Comparison of ENCODE assay signal across 8 cellular contexts in the genomic region with DNA sequence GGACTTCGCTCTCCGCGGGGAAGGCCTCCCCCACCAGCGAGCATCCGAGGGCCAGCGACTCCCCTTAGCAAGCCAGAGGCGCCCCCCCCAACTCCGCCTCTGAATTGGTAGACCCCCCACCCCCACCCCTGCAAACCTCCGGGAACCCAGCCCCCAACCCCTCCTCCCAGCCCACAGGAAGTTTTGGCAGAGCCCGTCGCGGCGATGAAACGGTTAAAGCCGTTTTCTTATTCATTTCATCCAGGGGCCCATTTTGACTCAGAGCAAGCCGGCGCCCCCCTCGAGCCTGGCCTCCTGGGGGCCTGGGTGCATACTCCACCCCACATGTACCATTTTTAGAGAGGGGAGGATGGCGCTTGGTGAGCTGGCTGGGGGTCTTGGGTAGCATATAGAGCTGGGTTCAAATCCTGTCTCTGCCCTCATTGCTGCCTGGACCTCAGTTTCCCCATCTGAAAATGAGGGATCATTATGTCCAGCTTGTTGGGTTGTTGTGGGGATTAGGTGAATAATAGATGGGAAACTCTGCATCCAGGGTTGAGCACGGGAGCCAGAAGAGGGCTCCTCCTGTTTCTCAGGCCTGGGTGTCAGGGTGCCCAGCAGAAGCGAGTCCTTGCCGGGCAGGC. TPM values are rescaled to one million over a fixed set of nuclear protein-coding genes. Genes with fewer than 3 reads are reported as not detected.
DNase-seq lines count a peak whose midpoint lies in the region; ATAC-seq lines count a peak whose summit lies in the region.

No MANE protein-coding gene starts in this region.

- no peaks in the 10 kb centered on the region for H3K27me3 Mint-ChIP-seq in activated CD4-positive, alpha-beta T cell treated with anti-CD3 and anti-CD28 coated beads for 36 hours
- no peaks in the 10 kb centered on the region for H3K27me3 Mint-ChIP-seq in activated naive CD4-positive, alpha-beta T cell treated with anti-CD3 and anti-CD28 coated beads for 36 hours (ENCODE audit: low read depth)

- H3K27me3 ChIP-seq in iPS-20b (ENCODE audit: insufficient read depth, low read length) = no peaks in the 10 kb centered on the region

- H3K4me3 Mint-ChIP-seq in activated CD4-positive, alpha-beta T cell treated with anti-CD3 and anti-CD28 coated beads for 36 hours = peak overlapping the region; percentile 74
- H3K4me3 Mint-ChIP-seq in activated naive CD4-positive, alpha-beta T cell treated with anti-CD3 and anti-CD28 coated beads for 36 hours = peak overlapping the region; percentile 48

- no peaks in the 10 kb centered on the region for H3K36me3 Mint-ChIP-seq in activated CD4-positive, alpha-beta T cell treated with anti-CD3 and anti-CD28 coated beads for 36 hours (ENCODE audit: low read depth)
- H3K36me3 Mint-ChIP-seq in activated naive CD4-positive, alpha-beta T cell treated with anti-CD3 and anti-CD28 coated beads for 36 hours (ENCODE audit: low read depth) = no peaks in the 10 kb centered on the region

- H3K4me1 ChIP-seq in iPS-20b (ENCODE audit: insufficient read depth, low read length) = peaks cover 19% of the 10 kb centered on the region; the same call in 1 of the 2 replicates

- H3K9me3 Mint-ChIP-seq in activated CD4-positive, alpha-beta T cell treated with anti-CD3 and anti-CD28 coated beads for 36 hours (ENCODE audit: low read depth) = no peaks in the 10 kb centered on the region
- H3K9me3 Mint-ChIP-seq in activated naive CD4-positive, alpha-beta T cell treated with anti-CD3 and anti-CD28 coated beads for 36 hours = no peaks in the 10 kb centered on the region

- POLR2A ChIA-PET in activated CD4-positive, alpha-beta T cell treated with anti-CD3 and anti-CD28 coated beads for 36 hours (lab: Charles Lee) = interaction anchor here (0.6 to 2.9 kb wide), 2 partner anchors 9 to 380 kb away, joined by 3 to 53 read pairs; a partner anchor contains a TSS

- DNase-seq in activated CD4-positive, alpha-beta T cell treated with anti-CD3 and anti-CD28 coated beads for 36 hours = peak; percentile 92
- DNase-seq in activated CD4-positive, alpha-beta T cell treated with anti-CD3 and anti-CD28 coated beads, Interleukin-2, amount 50 U/mL, for 4 hours = no peak
- peak; percentile 90 for DNase-seq in activated naive CD4-positive, alpha-beta T cell treated with anti-CD3 and anti-CD28 coated beads for 36 hours
- peak; percentile 47 for DNase-seq in stimulated activated CD8-positive, alpha-beta memory T cell treated with anti-CD3 and anti-CD28 coated beads, Interleukin-4, amount 100 ng/mL, for 24 hours (ENCODE audit: low read depth)
- no peak for DNase-seq in DMS153 (lab: John Stamatoyannopoulos, UW)
- no peak for DNase-seq in G401 (ENCODE audit: low spot score)
- no peak for DNase-seq in KG1 (lab: John Stamatoyannopoulos, UW)

- in situ Hi-C loops in G401 (cut with HindIII; ENCODE audit: low sequenced_read_pairs) = no loop called here

- no peak overlapping the region for H3K27ac Mint-ChIP-seq in activated CD4-positive, alpha-beta T cell treated with anti-CD3 and anti-CD28 coated beads for 36 hours
- peak overlapping the region; percentile 77 for H3K27ac Mint-ChIP-seq in activated naive CD4-positive, alpha-beta T cell treated with anti-CD3 and anti-CD28 coated beads for 36 hours

- peak overlapping the region; percentile 70; the same call in 1 of the 2 replicates for H3K4me3 ChIP-seq in iPS-20b (ENCODE audit: low read length)

- CTCF ChIA-PET in activated CD4-positive, alpha-beta T cell treated with anti-CD3 and anti-CD28 coated beads for 36 hours (lab: Charles Lee) = interaction anchor here (0.6 to 12.0 kb wide), 3 partner anchors 12 to 26 kb away, joined by 3 to 285 read pairs (median 5); a partner anchor contains a TSS
- CTCF ChIA-PET in activated naive CD4-positive, alpha-beta T cell treated with anti-CD3 and anti-CD28 coated beads for 36 hours (lab: Charles Lee) = interaction anchor here (1.4 to 3.1 kb wide), 2 partner anchors 11 to 23 kb away, joined by 4 to 40 read pairs; a partner anchor contains a TSS

- no peak overlapping the region for H3K27ac ChIP-seq in iPS-20b (ENCODE audit: low read length)

- ATAC-seq in activated CD4-positive, alpha-beta T cell treated with anti-CD3 and anti-CD28 coated beads for 36 hours = peak; percentile 28

- peak overlapping the region; percentile 66; the same call in 1 of the 2 replicates for H3K9ac ChIP-seq in iPS-20b (ENCODE audit: low read depth, low read length)

- intact Hi-C loops in activated CD4-positive, alpha-beta T cell treated with anti-CD3 and anti-CD28 coated beads for 36 hours (cut with DNase I, micrococcal nuclease) = loop anchor here (2.0 to 10.0 kb wide), 6 partner anchors 47 to 1741 kb away; a partner anchor contains a TSS
- intact Hi-C loops in activated naive CD4-positive, alpha-beta T cell treated with anti-CD3 and anti-CD28 coated beads for 36 hours (cut with micrococcal nuclease) = loop anchor here (2.0 to 10.0 kb wide), 3 partner anchors 155 to 1061 kb away; a partner anchor contains a TSS

- peaks cover 34% of the 10 kb centered on the region for H3K4me1 Mint-ChIP-seq in activated CD4-positive, alpha-beta T cell treated with anti-CD3 and anti-CD28 coated beads for 36 hours
- peaks cover 33% of the 10 kb centered on the region for H3K4me1 Mint-ChIP-seq in activated naive CD4-positive, alpha-beta T cell treated with anti-CD3 and anti-CD28 coated beads for 36 hours (ENCODE audit: low read depth)

- H3K9me3 ChIP-seq in iPS-20b (ENCODE audit: insufficient read depth, low read depth, low read length) = no peaks in the 10 kb centered on the region

- no peaks in the 10 kb centered on the region for H3K36me3 ChIP-seq in iPS-20b (ENCODE audit: insufficient read depth, low read depth, low read length)

RNA-seq across cellular contexts. Expression of a gene that starts 7.9 kb away (rescaled TPM):
- 100 to 1,000 TPM; 375 to 412 TPM for total RNA-seq in activated CD4-positive, alpha-beta T cell treated with anti-CD3 and anti-CD28 coated beads for 36 hours
- total RNA-seq in activated naive CD4-positive, alpha-beta T cell treated with anti-CD3 and anti-CD28 coated beads for 36 hours = 100 to 1,000 TPM; 292 to 296 TPM
- total RNA-seq in G401 (2014; rRNA removed; shearing (Covaris generic)) = 28.3 and 35.9 TPM in 2 replicates

RNA-seq across cellular contexts. Expression of a gene that starts 8.0 kb away (rescaled TPM):
- total RNA-seq in activated CD4-positive, alpha-beta T cell treated with anti-CD3 and anti-CD28 coated beads for 36 hours = 10 to 100 TPM; 20.4 to 20.9 TPM
- total RNA-seq in activated naive CD4-positive, alpha-beta T cell treated with anti-CD3 and anti-CD28 coated beads for 36 hours = 10 to 100 TPM; 14.0 to 14.9 TPM
- 19.4 and 20.2 TPM in 2 replicates for total RNA-seq in G401 (2014; rRNA removed; shearing (Covaris generic))

RNA-seq across cellular contexts. Expression of a gene that starts 18.3 kb away (rescaled TPM):
- total RNA-seq in activated CD4-positive, alpha-beta T cell treated with anti-CD3 and anti-CD28 coated beads for 36 hours = 100 to 1,000 TPM; 261 to 325 TPM
- total RNA-seq in activated naive CD4-positive, alpha-beta T cell treated with anti-CD3 and anti-CD28 coated beads for 36 hours = 100 to 1,000 TPM; 237 to 249 TPM
- total RNA-seq in G401 (2014; rRNA removed; shearing (Covaris generic)) = 290 and 300 TPM in 2 replicates

RNA-seq across cellular contexts. Expression of a gene that starts 18.5 kb away (rescaled TPM):
- total RNA-seq in activated CD4-positive, alpha-beta T cell treated with anti-CD3 and anti-CD28 coated beads for 36 hours = 10 to 100 TPM; 31.0 to 48.2 TPM
- total RNA-seq in activated naive CD4-positive, alpha-beta T cell treated with anti-CD3 and anti-CD28 coated beads for 36 hours = 10 to 100 TPM; 41.4 to 43.2 TPM
- total RNA-seq in G401 (2014; rRNA removed; shearing (Covaris generic)) = not detected in 2 replicates

RNA-seq across cellular contexts. Expression of a gene that starts 23.0 kb away (rescaled TPM):
- 10 to 100 TPM; 27.0 to 51.1 TPM for total RNA-seq in activated CD4-positive, alpha-beta T cell treated with anti-CD3 and anti-CD28 coated beads for 36 hours
- 10 to 100 TPM; 54.8 to 55.6 TPM for total RNA-seq in activated naive CD4-positive, alpha-beta T cell treated with anti-CD3 and anti-CD28 coated beads for 36 hours
- total RNA-seq in G401 (2014; rRNA removed; shearing (Covaris generic)) = 69.1 and 124 TPM in 2 replicates

Comparison
In these comparisons a context has a peak if more than half of its experiments do, and no peak if none do; other contexts are left out.
1. DNase-seq: peak in activated CD4-positive, alpha-beta T cell treated with anti-CD3 and anti-CD28 coated beads for 36 hours (single experiment), activated naive CD4-positive, alpha-beta T cell treated with anti-CD3 and anti-CD28 coated beads for 36 hours (single experiment) and stimulated activated CD8-positive, alpha-beta memory T cell treated with anti-CD3 and anti-CD28 coated beads, Interleukin-4, amount 100 ng/mL, for 24 hours (single experiment); none in activated CD4-positive, alpha-beta T cell treated with anti-CD3 and anti-CD28 coated beads, Interleukin-2, amount 50 U/mL, for 4 hours (0 of 2), DMS153 (single experiment), G401 (single experiment) and KG1 (single experiment).